Comparison of ENCODE assay signal across 24 cellular contexts in genomic region chr16:87836346-87836843, GRCh38. TPM values are rescaled to one million over a fixed set of nuclear protein-coding genes. Genes with fewer than 3 reads are reported as not detected.
DNase-seq lines count a peak whose midpoint lies in the region; ATAC-seq, FAIRE-seq and TF ChIP-seq lines count a peak whose summit lies in the region.
"Had no signal": no experiment of that assay in that cellular context is flagged by ENCODE, and none has a peak within 500 bp of the region (broad histone marks: within the 10 kb centered on the region; RNA-seq: fewer than 3 reads in every experiment).

No MANE protein-coding gene starts in this region.

- H3K9me3 Mint-ChIP-seq in MCF 10A (ENCODE audit: unreplicated experiment): no peaks in the 10 kb centered on the region
- H3K9me3 Mint-ChIP-seq: effector memory CD8-positive, alpha-beta T cell; GM23338; naive thymus-derived CD8-positive, alpha-beta T cell had no signal

- H3K4me3 ChIP-seq in breast epithelium (no peak overlapping the region), right cardiac atrium (ENCODE audit: low read length) (no peak overlapping the region)
- H3K4me3 ChIP-seq: GM23338, SK-N-MC, upper lobe of left lung had no signal

- CTCF ChIA-PET in MCF 10A (lab: Yijun Ruan, JAX): interaction anchor here (7.6 kb wide), 1 partner anchor 14 kb away, joined by 63 read pairs; no protein-coding TSS in a partner anchor

- H3K27me3 ChIP-seq in breast epithelium (no peaks in the 10 kb centered on the region), right cardiac atrium (ENCODE audit: control insufficient read depth, insufficient read depth) (no peaks in the 10 kb centered on the region)
- H3K27me3 ChIP-seq: right lobe of liver, upper lobe of left lung had no signal

- peaks cover 91% of the 10 kb centered on the region for H3K36me3 Mint-ChIP-seq in MCF 10A (ENCODE audit: insufficient read depth, unreplicated experiment)

- WGBS in right cardiac atrium: 80% methylated on average over 17 of the region's 17 CpGs

- FAIRE-seq in HTR-8/SVneo (lab: Jason Lieb, UNC) (no peak), urothelium cell line (lab: Jason Lieb, UNC) (no peak)
- FAIRE-seq: RCC 7860 had no signal

- no peak for DNase-seq in MCF 10A (ENCODE audit: unreplicated experiment)
- no peak for DNase-seq in breast epithelium (ENCODE audit: low spot score in 2 of 2)
- DNase-seq in right cardiac atrium: peak in 1 of 3 donors; percentile 52
- no peak for DNase-seq in HTR-8/SVneo (ENCODE audit: insufficient read length, low spot score)
- DNase-seq in urothelium cell line (ENCODE audit: low spot score): no peak
- DNase-seq in NCI-H1694 treated with DMSO at 0.1 percent for 48 hours (lab: John Stamatoyannopoulos, UW): no peak
- DNase-seq: activated naive CD4-positive, alpha-beta T cell treated with anti-CD3 and anti-CD28 coated beads, Interleukin-2, amount 50 U/mL, for 16 hours; CD4-positive, CD25-positive, alpha-beta regulatory T cell; effector memory CD8-positive, alpha-beta T cell; glutamatergic neuron; naive thymus-derived CD8-positive, alpha-beta T cell; NCI-H510A; NK-92 treated with Interleukin-12 subunit alpha and Interleukin-12 subunit beta, amount 100 ng/mL, for 24 hours; T-helper 2 cell had no signal

- no peak for TF ChIP-seq POLR2A in breast epithelium (IDR thresholded peaks at IDR 0.05)

- no peaks in the 10 kb centered on the region for H3K27me3 Mint-ChIP-seq in MCF 10A (ENCODE audit: insufficient read depth, unreplicated experiment)
- H3K27me3 Mint-ChIP-seq: CD4-positive, CD25-positive, alpha-beta regulatory T cell; effector memory CD8-positive, alpha-beta T cell; naive thymus-derived CD8-positive, alpha-beta T cell had no signal

- H3K9me3 ChIP-seq in breast epithelium (no peaks in the 10 kb centered on the region), right cardiac atrium (ENCODE audit: control insufficient read depth, low read length) (no peaks in the 10 kb centered on the region)
- H3K9me3 ChIP-seq: right lobe of liver, upper lobe of left lung had no signal

- no peaks in the 10 kb centered on the region for H3K4me1 ChIP-seq in breast epithelium
- H3K4me1 ChIP-seq in right cardiac atrium (ENCODE audit: control insufficient read depth, insufficient read depth, low read length): peaks cover 2% of the 10 kb centered on the region
- H3K4me1 ChIP-seq: parathyroid adenoma had no signal

- no TSS peak for BruUV-seq in MCF 10A (replicated peaks; lab: Mats Ljungman, UMichigan)

- H3K27ac Mint-ChIP-seq in MCF 10A (ENCODE audit: low read depth, unreplicated experiment): peak overlapping the region; percentile 63

- H3K27ac ChIP-seq in breast epithelium (peak overlapping the region in 1 of 2 donors; percentile 8), cingulate gyrus (ENCODE audit: low read depth, low read length) (peak overlapping the region; percentile 54), right cardiac atrium (ENCODE audit: low read length) (peak overlapping the region; percentile 34)
- H3K27ac ChIP-seq: HL-60, parathyroid adenoma, upper lobe of left lung, VCaP had no signal

- intact Hi-C loops in MCF 10A (cut with micrococcal nuclease): no loop called here
- intact Hi-C loops in breast epithelium (cut with DNase I; ENCODE audit: low total_unique reads): no loop called here
- intact Hi-C loops in right cardiac atrium (cut with DNase I): no loop called here

- POLR2A ChIA-PET in MCF 10A (lab: Yijun Ruan, JAX): interaction anchor here (0.8 to 1.7 kb wide), 9 partner anchors 10 to 57 kb away, joined by 3 to 9 read pairs (median 3); no protein-coding TSS in a partner anchor

- ATAC-seq in right cardiac atrium (peak; percentile 7 to 22), GM18511 (IDR thresholded peaks at IDR 0.05; ENCODE audit: unreplicated experiment) (no peak)
- ATAC-seq: effector memory CD8-positive, alpha-beta T cell; GM23338; naive thymus-derived CD8-positive, alpha-beta T cell had no signal

- H3K4me1 Mint-ChIP-seq in MCF 10A (ENCODE audit: insufficient read depth, unreplicated experiment): no peaks in the 10 kb centered on the region
- H3K4me1 Mint-ChIP-seq: CD4-positive, CD25-positive, alpha-beta regulatory T cell; GM23338; naive thymus-derived CD8-positive, alpha-beta T cell had no signal

- no peaks in the 10 kb centered on the region for H3K36me3 ChIP-seq in breast epithelium

- TF ChIP-seq CTCF in MCF 10A (IDR thresholded peaks at IDR 0.05; ENCODE audit: unreplicated experiment) (no peak), breast epithelium (IDR thresholded peaks at IDR 0.05) (no peak)

- no peak overlapping the region for H3K4me3 Mint-ChIP-seq in MCF 10A (ENCODE audit: unreplicated experiment)
- H3K4me3 Mint-ChIP-seq: CD4-positive, CD25-positive, alpha-beta regulatory T cell; GM23338; naive thymus-derived CD8-positive, alpha-beta T cell had no signal

RNA-seq across cellular contexts. Expression of gene SLC7A5, which starts 32.9 kb away (rescaled TPM):
- total RNA-seq in MCF 10A (2022) (794 and 1,007 TPM in 2 replicates), breast epithelium (1 to 10 TPM in 2 of 3 donors, under 1 TPM in 1; 0.48 to 7.3 (median 5.9) TPM), right cardiac atrium (10 to 100 TPM in 2 of 4 donors, 1 to 10 TPM in 2; 6.6 to 23.3 (median 10.3) TPM)
- 11.6 TPM for polyA plus RNA-seq in right cardiac atrium

Comparison
In these comparisons a context has a peak if more than half of its experiments do, and no peak if none do; other contexts are left out.
1. RNA of gene SLC7A5, which starts 32.9 kb away (total RNA-seq): 794 to 1,007 TPM in MCF 10A; 6.6 to 23.3 TPM in right cardiac atrium and 0.48 to 7.3 TPM in breast epithelium; every median in the first group is over 10 times any median in the second.